ENCODE assay signal across 9 cellular contexts in genomic region chr2:54081574-54081973, GRCh38. TPM values are rescaled to one million over a fixed set of nuclear protein-coding genes. Genes with fewer than 3 reads are reported as not detected.
DNase-seq lines count a peak whose midpoint lies in the region; ATAC-seq lines count a peak whose summit lies in the region.
"Had no signal": no experiment of that assay in that cellular context is flagged by ENCODE, and none has a peak within 500 bp of the region (broad histone marks: within the 10 kb centered on the region; RNA-seq: fewer than 3 reads in every experiment).

No MANE protein-coding gene starts in this region.

- no peak overlapping the region for H3K9ac ChIP-seq in mesendoderm (ENCODE audit: low read length)

- no CpG with 5 or more reads among the region's 6 CpGs for WGBS in mesendoderm (ENCODE audit: extremely low coverage, insufficient coverage, low lambda C conversion rate)

- H3K56ac ChIP-seq in mesendoderm (ENCODE audit: low read length) = no peak overlapping the region

- DNase-seq in NCI-H69 (lab: John Stamatoyannopoulos, UW) (peak; percentile 44), mesendoderm (peak; percentile 29), T1000 (lab: John Stamatoyannopoulos, UW) (no peak), SHP77 treated with DMSO at 0.1 percent for 48 hours (lab: John Stamatoyannopoulos, UW) (no peak), NCI-H1105 (lab: John Stamatoyannopoulos, UW) (no peak), NCI-H1436 (lab: John Stamatoyannopoulos, UW) (no peak)

- no peaks in the 10 kb centered on the region for H3K79me2 ChIP-seq in mesendoderm (ENCODE audit: control insufficient read depth, insufficient read depth, low read length)

- H3K27ac ChIP-seq in mesendoderm (ENCODE audit: low read depth, low read length) = no peak overlapping the region
- H3K27ac ChIP-seq: skin epidermis had no signal

- H2BK15ac ChIP-seq in mesendoderm (replicated peaks; ENCODE audit: low read depth) = no peak overlapping the region

- no peak overlapping the region for H4K5ac ChIP-seq in mesendoderm (ENCODE audit: low read length)

- no peaks in the 10 kb centered on the region for H3K27me3 ChIP-seq in mesendoderm (ENCODE audit: insufficient read depth, low read length, poor library complexity)

- no peak overlapping the region for H2BK5ac ChIP-seq in mesendoderm (ENCODE audit: low read length)

- H3K4me1 ChIP-seq in mesendoderm (ENCODE audit: control insufficient read depth, low read depth, low read length) = no peaks in the 10 kb centered on the region

- H3K79me1 ChIP-seq in mesendoderm (ENCODE audit: low read length) = no peaks in the 10 kb centered on the region

- no peak overlapping the region for H3K4me2 ChIP-seq in mesendoderm (ENCODE audit: low read length)

- H2BK120ac ChIP-seq in mesendoderm (ENCODE audit: low read depth, low read length) = no peak overlapping the region

- no peak overlapping the region for H3K23ac ChIP-seq in mesendoderm (ENCODE audit: low read length)

- peak; percentile 96 for ATAC-seq in GM18870 (IDR thresholded peaks at IDR 0.05; ENCODE audit: unreplicated experiment)
- peak; percentile 96 for ATAC-seq in HG02588 (IDR thresholded peaks at IDR 0.05; ENCODE audit: unreplicated experiment)

- H3K4me3 ChIP-seq in mesendoderm (ENCODE audit: low read length) = no peak overlapping the region
- H3K4me3 ChIP-seq: skin epidermis had no signal

- no peak overlapping the region for H4K8ac ChIP-seq in mesendoderm (ENCODE audit: low read depth, low read length)

- no peak overlapping the region for H2AK5ac ChIP-seq in mesendoderm (ENCODE audit: low read length)

- no peak overlapping the region for H3K4ac ChIP-seq in mesendoderm (ENCODE audit: low read depth, low read length)

- H3K18ac ChIP-seq in mesendoderm (ENCODE audit: low read length) = no peak overlapping the region

- H3K36me3 ChIP-seq in mesendoderm (ENCODE audit: control insufficient read depth, insufficient read depth, low read length) = no peaks in the 10 kb centered on the region

RNA-seq across cellular contexts. Expression of gene ACYP2, which starts 33.8 kb away (rescaled TPM):
- 2.6 TPM for polyA plus RNA-seq in mesendoderm (2013, experiment 1 of 2)
- polyA plus RNA-seq in mesendoderm (2013, experiment 2 of 2) = 3.3 TPM

Comparison
In these comparisons a context has a peak if more than half of its experiments do, and no peak if none do; other contexts are left out.
1. DNase-seq: peak in NCI-H69 (single experiment) and mesendoderm (single experiment); none in T1000 (single experiment), SHP77 treated with DMSO at 0.1 percent for 48 hours (single experiment), NCI-H1105 (single experiment) and NCI-H1436 (single experiment).